20 cellular contexts compared by ENCODE assay signal in the genomic region with DNA sequence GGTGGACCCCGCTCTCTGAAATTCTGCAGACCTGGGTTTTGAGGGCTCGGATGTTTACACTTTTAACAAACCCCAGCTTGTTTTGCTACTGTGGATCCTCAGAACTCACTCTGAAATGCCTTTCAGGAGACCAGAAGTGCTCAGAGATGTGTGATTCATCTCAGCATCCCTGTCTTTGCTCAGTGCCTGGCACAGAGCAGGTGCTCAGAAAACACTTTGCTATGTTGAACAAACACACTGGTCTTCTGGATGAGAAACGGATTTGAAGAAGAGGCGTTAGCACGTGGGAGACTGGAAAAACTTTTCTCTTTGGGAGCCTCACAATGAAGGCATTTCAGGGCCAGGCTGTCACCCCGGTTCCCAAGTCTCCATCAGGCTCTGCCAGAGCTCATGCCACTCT. TPM values are rescaled to one million over a fixed set of nuclear protein-coding genes. Genes with fewer than 3 reads are reported as not detected.
DNase-seq lines count a peak whose midpoint lies in the region; ATAC-seq, FAIRE-seq and TF ChIP-seq lines count a peak whose summit lies in the region.
"Had no signal": no experiment of that assay in that cellular context is flagged by ENCODE, and none has a peak within 500 bp of the region (broad histone marks: within the 10 kb centered on the region; RNA-seq: fewer than 3 reads in every experiment).

No MANE protein-coding gene starts in this region.

- H3K36me3 ChIP-seq in GM12878 (ENCODE audit: control insufficient read depth in 2 of 2, insufficient read depth in 2 of 2, low read length in 1 of 2) (no peaks in the 10 kb centered on the region), keratinocyte (ENCODE audit: control insufficient read depth in 2 of 2, extremely low read depth in 1 of 2, insufficient read depth in 2 of 2, low read length in 2 of 2) (peaks cover 24 to 40% of the 10 kb centered on the region in 2 experiments)

- H3K4me3 ChIP-seq in GM12878 (no peak overlapping the region), keratinocyte (ENCODE audit: control insufficient read depth in 2 of 3, extremely low read depth in 1 of 3, insufficient read depth in 2 of 3, low read depth in 1 of 3, low read length in 3 of 3) (no peak overlapping the region)
- H3K4me3 ChIP-seq: A549, PC-9 had no signal

- dilution Hi-C loops in keratinocyte (cut with MboI; ENCODE audit: extremely low pct_ligation_motif_present, low sequenced_read_pairs), result no loop called here

- no TSS peak for BruUV-seq in GM12878 (replicated peaks; lab: Mats Ljungman, UMichigan)

- H2AFZ ChIP-seq in GM12878 (ENCODE audit: control insufficient read depth, low read depth, low read length) (no peak overlapping the region), keratinocyte (ENCODE audit: control insufficient read depth, low read length) (no peak overlapping the region)
- H2AFZ ChIP-seq: PC-9 had no signal

- H3K9me3 ChIP-seq in GM12878 (replicated peaks; ENCODE audit: control insufficient read depth, insufficient read depth, low read length) (no peaks in the 10 kb centered on the region), keratinocyte (ENCODE audit: control insufficient read depth, low read depth, low read length) (no peaks in the 10 kb centered on the region)
- H3K9me3 ChIP-seq: A549, SK-N-SH had no signal

- TF ChIP-seq EP300 in GM12878 (IDR thresholded peaks at IDR 0.05; ENCODE audit: borderline replicate concordance in 1 of 2, control insufficient read depth in 1 of 2, low read depth in 2 of 2, low read length in 2 of 2), result no peak

- H3K79me2 ChIP-seq in GM12878 (ENCODE audit: control insufficient read depth, insufficient read depth, low read length) (no peaks in the 10 kb centered on the region), keratinocyte (ENCODE audit: control insufficient read depth, insufficient read depth, low read length) (peaks cover 86% of the 10 kb centered on the region)

- TF ChIP-seq CTCF in GM12878 (IDR thresholded peaks at IDR 0.05 in 2 of 3, conservative IDR thresholded peaks at IDR 0.05 in 1 of 3; ENCODE audit: control insufficient read depth in 2 of 3, extremely low read depth in 1 of 3, insufficient read depth in 1 of 3, low read depth in 3 of 3, low read length in 3 of 3) (no peak), keratinocyte (optimal IDR thresholded peaks at IDR 0.05 in 1 of 3, IDR thresholded peaks at IDR 0.05 in 1 of 3, conservative IDR thresholded peaks at IDR 0.05 in 1 of 3; ENCODE audit: extremely low read depth in 1 of 3, insufficient read depth in 2 of 3, low read length in 3 of 3) (no peak)

- peak; percentile 2 for DNase-seq in left ventricle myocardium superior
- no peak for DNase-seq in Right ventricle myocardium inferior (ENCODE audit: missing footprints)
- DNase-seq in GM12878 (ENCODE audit: low read depth, low spot score), result no peak
- DNase-seq in keratinocyte (ENCODE audit: low read depth, low spot score), result no peak
- DNase-seq in HT-29 (ENCODE audit: low spot score), result no peak
- DNase-seq in cerebellar nuclear complex (lab: John Stamatoyannopoulos, UW), result no peak
- DNase-seq: AML-193; CD4-positive, alpha-beta memory T cell; DND-41; NCI-H1048; NCI-H1436 treated with DMSO at 0.1 percent for 48 hours; NCI-H2081; NCI-H524; PC-9; SK-N-SH had no signal

- no peak overlapping the region for H3K27ac ChIP-seq in GM12878 (ENCODE audit: control insufficient read depth, insufficient read depth)
- H3K27ac ChIP-seq in keratinocyte (ENCODE audit: control insufficient read depth, insufficient read depth, low read length), result peak overlapping the region; percentile 68
- H3K27ac ChIP-seq: A549, KMS-11, PC-9 had no signal

- TF ChIP-seq RAD21 in GM12878 (IDR thresholded peaks at IDR 0.05; ENCODE audit: insufficient read depth, low read depth, low read length), result no peak

- in situ Hi-C loops in GM12878 (cut with MboI), result no loop called here

- H3K4me2 ChIP-seq in GM12878 (ENCODE audit: control insufficient read depth, insufficient read depth), result no peak overlapping the region
- no peak overlapping the region for H3K4me2 ChIP-seq in keratinocyte (ENCODE audit: control insufficient read depth, extremely low read depth, insufficient read depth, low read depth, low read length)
- H3K4me2 ChIP-seq: A549, KMS-11, PC-9, SK-N-SH had no signal

- H4K20me1 ChIP-seq in GM12878 (ENCODE audit: control insufficient read depth, insufficient read depth) (no peaks in the 10 kb centered on the region), keratinocyte (ENCODE audit: control insufficient read depth, extremely low read depth, insufficient read depth, low read length) (peaks cover 25% of the 10 kb centered on the region)

- H3K4me1 ChIP-seq in GM12878 (ENCODE audit: control insufficient read depth, insufficient read depth, low read length) (no peaks in the 10 kb centered on the region; the same call in 1 of the 2 replicates), keratinocyte (ENCODE audit: control insufficient read depth, extremely low read depth, insufficient read depth, low read length) (peaks cover 77% of the 10 kb centered on the region)

- no peak for TF ChIP-seq POLR2A in GM12878 (IDR thresholded peaks at IDR 0.05; ENCODE audit: low read depth, low read length)

- ATAC-seq in left ventricle myocardium superior (no peak), Right ventricle myocardium inferior (no peak), GM12878 (no peak), GM18861 (IDR thresholded peaks at IDR 0.05; ENCODE audit: unreplicated experiment) (no peak)
- ATAC-seq: A549 had no signal

- CTCF ChIA-PET in GM12878 (lab: Yijun Ruan, JAX), result interaction anchor here (1.5 to 1.7 kb wide), 2 partner anchors 12 to 89 kb away, joined by 3 to 6 read pairs; no protein-coding TSS in a partner anchor

- SMC1A ChIA-PET in GM12878 (lab: Charles Lee; ENCODE audit: uncharacterized antibody, unreplicated experiment), result no interaction called here

- FAIRE-seq in GM12878 (lab: Jason Lieb, UNC) (peak; percentile 13), keratinocyte (lab: Jason Lieb, UNC) (peak; percentile 81)
- FAIRE-seq: A549, G401.6, H54 had no signal

- H3K9me1 ChIP-seq in keratinocyte (ENCODE audit: control insufficient read depth, extremely low read depth, insufficient read depth, low read length), result peaks cover 15% of the 10 kb centered on the region

- RAD21 ChIA-PET in GM12878 (lab: Charles Lee; ENCODE audit: unreplicated experiment), result no interaction called here

- intact Hi-C loops in left ventricle myocardium superior (cut with micrococcal nuclease), result no loop called here
- intact Hi-C loops in Right ventricle myocardium inferior (cut with DNase I), result no loop called here
- intact Hi-C loops in GM12878 (cut with micrococcal nuclease; ENCODE audit: unreplicated experiment), result no loop called here

- H3K27me3 ChIP-seq in GM12878 (replicated peaks in 1 of 2; ENCODE audit: control insufficient read depth in 2 of 2, insufficient read depth in 2 of 2, low read length in 1 of 2) (peaks cover 0 to 1% of the 10 kb centered on the region in 2 experiments; a peak in 1 of 4 replicates), keratinocyte (ENCODE audit: control insufficient read depth, extremely low read depth, insufficient read depth, low read length) (no peaks in the 10 kb centered on the region)

- H3K9ac ChIP-seq in GM12878 (ENCODE audit: control insufficient read depth, insufficient read depth, low read length), result no peak overlapping the region
- H3K9ac ChIP-seq in keratinocyte (ENCODE audit: control insufficient read depth, extremely low read depth, insufficient read depth, low read length), result peak overlapping the region; percentile 49
- H3K9ac ChIP-seq: KMS-11, SK-N-SH had no signal

- POLR2A ChIA-PET in GM12878 (lab: Charles Lee), result interaction anchor here (1.0 kb wide), 1 partner anchor 12 kb away, joined by 3 read pairs; no protein-coding TSS in a partner anchor

- WGBS in GM12878 (ENCODE audit: insufficient coverage, insufficient replicate concordance, low lambda C conversion rate, missing lambda C conversion rate), result 8% methylated on average over 6 of the region's 6 CpGs

TF ChIP-seq in GM12878, 131 proteins besides CTCF, POLR2A, EP300 and RAD21:
- TF ChIP-seq HDGF (IDR thresholded peaks at IDR 0.05), result no peak

RNA-seq across cellular contexts. Expression of gene SH3PXD2A, which starts 53.3 kb away (rescaled TPM):
- total RNA-seq in left ventricle myocardium superior, result 28.6 TPM
- 28.7 TPM for total RNA-seq in Right ventricle myocardium inferior
- total RNA-seq in GM12878 (2013; cell fraction: nucleolus; rRNA removed), result 22.2 and 24.4 TPM in 2 replicates
- 2.9 and 3.6 TPM in 2 replicates for total RNA-seq in GM12878 (2014; rRNA removed)
- total RNA-seq in GM12878 (2014; rRNA removed; fragmentation: Illumina TruSeq; extraction: Trizol), result 4.5 and 4.7 TPM in 2 replicates
- 12.0 and 14.0 TPM in 2 replicates for total RNA-seq in GM12878 (2021)
- polyA plus RNA-seq in GM12878 (2011; ENCODE audit: low read depth), result 2.6 TPM
- 3.9 and 5.1 TPM in 2 replicates for polyA plus RNA-seq in GM12878 (2011; rRNA removed)
- polyA plus RNA-seq in GM12878 (2011; cell fraction: cytosol; rRNA removed), result 4.6 and 5.4 TPM in 2 replicates
- 16.9 and 21.7 TPM in 2 replicates for polyA plus RNA-seq in GM12878 (2011; cell fraction: nucleus; rRNA removed)
- 4.2 and 5.8 TPM in 2 replicates for polyA plus RNA-seq in GM12878 (2012)
- polyA plus RNA-seq in GM12878 (2014; fragmentation: Illumina TruSeq; extraction: Trizol), result 6.3 and 7.1 TPM in 2 replicates
- polyA plus RNA-seq in GM12878 (2014; fragmentation: Nextera tagmentation; extraction: Ambion mirVana), result under 1 TPM; 0.63 to 0.75 TPM
- polyA plus RNA-seq in GM12878 (2014; rRNA removed), result 6.4 and 7.3 TPM in 2 replicates
- polyA plus RNA-seq in GM12878 (2016; fragmentation: Nextera tagmentation; extraction: Ambion mirVana), result 1 to 10 TPM; 3.7 to 4.1 TPM
- polyA minus RNA-seq in GM12878 (2011; rRNA and poly(A)+ RNA removed), result 5.4 and 10.1 TPM in 2 replicates
- 4.7 and 5.6 TPM in 2 replicates for polyA minus RNA-seq in GM12878 (2011; cell fraction: cytosol; rRNA and poly(A)+ RNA removed)
- 3.3 and 5.7 TPM in 2 replicates for polyA minus RNA-seq in GM12878 (2011; cell fraction: nucleus; rRNA and poly(A)+ RNA removed)
- 31.0 to 56.6 TPM (median 33.9 TPM) in 3 replicates for polyA plus RNA-seq in keratinocyte
- 22.4 TPM for polyA plus RNA-seq in keratinocyte (2011; ENCODE audit: low read depth)
- polyA plus RNA-seq in keratinocyte (2011; cell fraction: cytosol; rRNA removed), result 32.2 and 35.6 TPM in 2 replicates
- polyA plus RNA-seq in keratinocyte (2011; cell fraction: nucleus; rRNA removed), result 116 and 136 TPM in 2 replicates
- polyA plus RNA-seq in keratinocyte (2012; ENCODE audit: low replicate concordance), result 46.1 and 73.7 TPM in 2 replicates
- polyA minus RNA-seq in keratinocyte, result 46.4 to 127 TPM (median 59.1 TPM) in 3 replicates
- polyA minus RNA-seq in keratinocyte (2011; cell fraction: cytosol; rRNA and poly(A)+ RNA removed), result 63.7 TPM
- 88.9 and 140 TPM in 2 replicates for polyA minus RNA-seq in keratinocyte (2011; cell fraction: nucleus; rRNA and poly(A)+ RNA removed)
- 2.7 and 3.0 TPM in 2 replicates for total RNA-seq in HT-29 (2014; rRNA removed; shearing (Covaris generic))
